ENCODE assay signal across 8 cellular contexts in genomic region chr12:131896080-131896810, GRCh38. TPM values are rescaled to one million over a fixed set of nuclear protein-coding genes. Genes with fewer than 3 reads are reported as not detected.
A peak's percentile ranks its signal among the peaks of the same experiment; 100 is the strongest.
DNase-seq lines count a peak whose midpoint lies in the region; ATAC-seq and TF ChIP-seq lines count a peak whose summit lies in the region.

No MANE protein-coding gene starts in this region.

- no peaks in the 10 kb centered on the region for H3K27me3 ChIP-seq in endodermal cell (ENCODE audit: control insufficient read depth, insufficient read depth, low read length, poor library complexity, severe bottlenecking)

- ATAC-seq in GM18870 (IDR thresholded peaks at IDR 0.05; ENCODE audit: unreplicated experiment) (peak; percentile 42), HG03139 (IDR thresholded peaks at IDR 0.05; ENCODE audit: unreplicated experiment) (peak; percentile 58)

- H3K4me3 ChIP-seq in endodermal cell (ENCODE audit: low read length), result peak overlapping the region; percentile 87

- no peak for TF ChIP-seq CTCF in endodermal cell (conservative IDR thresholded peaks at IDR 0.05)

- no peaks in the 10 kb centered on the region for H3K27me3 Mint-ChIP-seq in endodermal cell (ENCODE audit: insufficient read depth)

- peak; percentile 91 for DNase-seq in ACHN
- DNase-seq in NCI-H748 treated with DMSO at 0.1 percent for 48 hours (lab: John Stamatoyannopoulos, UW), result peak; percentile 79
- peak; percentile 17 for DNase-seq in activated CD8-positive, alpha-beta memory T cell treated with anti-CD3 and anti-CD28 coated beads, Interleukin-2, amount 50 U/mL, for 24 hours (ENCODE audit: extremely low read depth)
- peak; percentile 99 for DNase-seq in endodermal cell
- peak; percentile 96 for DNase-seq in mesenteric fat pad (ENCODE audit: low spot score)
- DNase-seq in stimulated activated CD8-positive, alpha-beta memory T cell treated with anti-CD3 and anti-CD28 coated beads, Interleukin-12 subunit alpha, Interleukin-12 subunit beta, amount 100 ng/mL, for 24 hours (ENCODE audit: extremely low read depth), result peak; percentile 40

- peaks cover 15% of the 10 kb centered on the region for H3K36me3 Mint-ChIP-seq in endodermal cell (ENCODE audit: low read depth)

- H3K4me3 Mint-ChIP-seq in endodermal cell, result peak overlapping the region; percentile 79

- H3K27ac ChIP-seq in endodermal cell (ENCODE audit: low read depth, low read length), result peak overlapping the region; percentile 30

- in situ Hi-C loops in ACHN (cut with HindIII; ENCODE audit: low pct_ligation_motif_present, low pct_unique_long_range_greater_than_20kb, low sequenced_read_pairs), result no loop called here

- peak overlapping the region; percentile 69 for H3K9ac ChIP-seq in endodermal cell (ENCODE audit: extremely low read depth, low read length, poor library complexity, severe bottlenecking)

- peak overlapping the region; percentile 82 for H3K27ac Mint-ChIP-seq in endodermal cell

- no peaks in the 10 kb centered on the region for H3K4me1 ChIP-seq in endodermal cell (ENCODE audit: control insufficient read depth, insufficient read depth, low read length)

- H3K4me1 Mint-ChIP-seq in endodermal cell, result peaks cover 11% of the 10 kb centered on the region

- no peaks in the 10 kb centered on the region for H3K9me3 ChIP-seq in endodermal cell (ENCODE audit: control insufficient read depth, low read length)

- 5 to 10% methylated on average over 4 to 39 of the region's 39 CpGs for WGBS in endodermal cell (ENCODE audit: insufficient coverage in 1 of 2, insufficient read length in 1 of 2), 2 experiments

- H3K36me3 ChIP-seq in endodermal cell (ENCODE audit: control insufficient read depth, insufficient read depth, low read length), result peaks cover 18% of the 10 kb centered on the region

- no peaks in the 10 kb centered on the region for H3K9me3 Mint-ChIP-seq in endodermal cell

RNA-seq across cellular contexts. Expression of gene ULK1, which starts 1.8 kb away (rescaled TPM):
- total RNA-seq in endodermal cell (100 to 1,000 TPM in 1 of 2 donors, 10 to 100 TPM in 1; 68.0 to 104 TPM), mesenteric fat pad (19.4 TPM)
- polyA plus RNA-seq in endodermal cell (2013, experiment 1 of 2), result 50.3 TPM
- polyA plus RNA-seq in endodermal cell (2013, experiment 2 of 2), result 43.7 TPM

RNA-seq across cellular contexts. Expression of gene PUS1, which starts 32.8 kb away (rescaled TPM):
- total RNA-seq in endodermal cell (10 to 100 TPM; 37.3 to 56.7 TPM), mesenteric fat pad (38.1 TPM)
- polyA plus RNA-seq in endodermal cell (2013, experiment 1 of 2), result 20.6 TPM
- 15.2 TPM for polyA plus RNA-seq in endodermal cell (2013, experiment 2 of 2)

RNA-seq across cellular contexts. Expression of gene EP400, which starts 53.5 kb away (rescaled TPM):
- total RNA-seq in endodermal cell (10 to 100 TPM; 64.7 to 78.3 TPM), mesenteric fat pad (43.2 TPM)
- polyA plus RNA-seq in endodermal cell (2013, experiment 1 of 2), result 42.4 TPM
- polyA plus RNA-seq in endodermal cell (2013, experiment 2 of 2), result 40.7 TPM

Comparison
In these comparisons a context has a peak if more than half of its experiments do, and no peak if none do; other contexts are left out.
1. Peak in every context shown above with its lines: DNase-seq, ATAC-seq, H3K4me3 ChIP-seq and H3K27ac ChIP-seq.
2. DNase-seq: peak in every context shown above with its lines; median percentile 99 in endodermal cell; 96 in mesenteric fat pad; 91 in ACHN; 79 in NCI-H748 treated with DMSO at 0.1 percent for 48 hours; 40 in stimulated activated CD8-positive, alpha-beta memory T cell treated with anti-CD3 and anti-CD28 coated beads, Interleukin-12 subunit alpha, Interleukin-12 subunit beta, amount 100 ng/mL, for 24 hours; 17 in activated CD8-positive, alpha-beta memory T cell treated with anti-CD3 and anti-CD28 coated beads, Interleukin-2, amount 50 U/mL, for 24 hours.